In the genomic region with DNA sequence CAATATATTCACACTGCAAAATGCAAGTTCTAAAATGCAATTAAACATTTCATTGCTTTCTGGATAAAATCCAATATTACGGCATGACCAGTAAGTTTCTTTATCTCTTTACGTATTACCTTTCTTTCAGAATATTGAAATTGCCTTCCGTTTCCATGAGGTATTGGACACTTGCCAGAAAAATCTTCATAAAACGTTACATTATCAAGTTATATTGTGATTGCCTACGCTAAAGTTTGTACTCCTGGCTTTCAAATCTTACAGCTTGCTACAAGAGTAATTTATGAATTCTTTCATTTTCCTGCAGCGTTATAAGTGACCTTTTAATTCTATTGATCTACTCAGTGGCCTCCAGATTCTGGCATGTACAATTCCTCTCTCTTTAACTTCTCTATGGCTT, we compare ENCODE assay signal across 37 cellular contexts.
"Had no signal": no experiment of that assay in that cellular context is flagged by ENCODE, and none has a peak within 500 bp of the region (broad histone marks: within the 10 kb centered on the region; RNA-seq: fewer than 3 reads in every experiment).

No MANE protein-coding gene starts in this region.

- H3K27ac Mint-ChIP-seq: activated CD4-positive, alpha-beta memory T cell treated with anti-CD3 and anti-CD28 coated beads for 36 hours; activated CD4-positive, alpha-beta T cell treated with anti-CD3 and anti-CD28 coated beads for 36 hours; activated CD4-positive, alpha-beta T cell treated with anti-CD3 and anti-CD28 coated beads, Interleukin-2, amount 10 ng/mL, durations not matched to agents 24 days and 14 days; activated CD8-positive, alpha-beta memory T cell treated with anti-CD3 and anti-CD28 coated beads, Interleukin-2, amount 10 ng/mL, durations not matched to agents 7 days and 5 days; activated CD8-positive, alpha-beta T cell treated with anti-CD3 and anti-CD28 coated beads, Interleukin-2, amount 10 ng/mL, durations not matched to agents 7 days and 5 days; activated naive CD4-positive, alpha-beta T cell treated with anti-CD3 and anti-CD28 coated beads for 36 hours; activated naive CD4-positive, alpha-beta T cell treated with anti-CD3 and anti-CD28 coated beads, Interleukin-2, amount 50 U/mL, for 24 hours; activated naive CD8-positive, alpha-beta T cell treated with anti-CD3 and anti-CD28 coated beads for 36 hours; activated naive CD8-positive, alpha-beta T cell treated with anti-CD3 and anti-CD28 coated beads, Interleukin-2, amount 50 U/mL, for 24 hours; activated T-helper 1 cell treated with anti-CD3 and anti-CD28 coated beads, Interleukin-12 subunit alpha, Interleukin-12 subunit beta, Interleukin-2, Interleukin-4 antibody, amounts not matched to agents 30 ng/mL and 10 ng/mL and 1 ng/mL, durations not matched to agents 14 hours and 24 hours and 36 hours; activated T-helper 2 cell treated with anti-CD3 and anti-CD28 coated beads, Interferon-gamma antibody, Interleukin-2, Interleukin-4, amounts not matched to agents 10 μg/mL and 5 μg/mL and 100 μg/mL, durations not matched to agents 14 hours and 24 hours and 36 hours; dendritic cell treated with granulocyte-macrophage colony-stimulating factor and Interleukin-4, amounts not matched to agents 40 ng/mL and 50 ng/mL, for 4 days; T-helper 17 cell; T-helper 2 cell treated with Interferon-gamma antibody and Interleukin-4, amounts not matched to agents 5 μg/mL and 100 μg/mL, for 36 hours had no signal

- H3K4me1 ChIP-seq: adrenal gland, body of pancreas, esophagus squamous epithelium, gastroesophageal sphincter had no signal

- H3K36me3 ChIP-seq: adrenal gland, cardiac muscle cell, esophagus squamous epithelium, gastroesophageal sphincter, WERI-Rb-1 had no signal

- H3K27me3 Mint-ChIP-seq: activated CD4-positive, alpha-beta memory T cell treated with anti-CD3 and anti-CD28 coated beads for 36 hours; activated CD4-positive, alpha-beta T cell treated with anti-CD3 and anti-CD28 coated beads for 36 hours; activated CD4-positive, alpha-beta T cell treated with anti-CD3 and anti-CD28 coated beads, Interleukin-2, amount 10 ng/mL, durations not matched to agents 24 days and 14 days; activated CD8-positive, alpha-beta memory T cell treated with anti-CD3 and anti-CD28 coated beads, Interleukin-2, amount 10 ng/mL, durations not matched to agents 7 days and 5 days; activated naive CD4-positive, alpha-beta T cell treated with anti-CD3 and anti-CD28 coated beads, Interleukin-2, amount 50 U/mL, for 24 hours; activated naive CD8-positive, alpha-beta T cell treated with anti-CD3 and anti-CD28 coated beads for 36 hours; activated naive CD8-positive, alpha-beta T cell treated with anti-CD3 and anti-CD28 coated beads, Interleukin-2, amount 50 U/mL, for 24 hours; dendritic cell treated with granulocyte-macrophage colony-stimulating factor and Interleukin-4, amounts not matched to agents 40 ng/mL and 50 ng/mL, for 4 days; T-helper 17 cell had no signal

- H3K4me3 Mint-ChIP-seq: activated CD4-positive, alpha-beta memory T cell treated with anti-CD3 and anti-CD28 coated beads for 36 hours; activated CD4-positive, alpha-beta T cell treated with anti-CD3 and anti-CD28 coated beads for 36 hours; activated CD4-positive, alpha-beta T cell treated with anti-CD3 and anti-CD28 coated beads, Interleukin-2, amount 10 ng/mL, durations not matched to agents 24 days and 14 days; activated CD8-positive, alpha-beta memory T cell treated with anti-CD3 and anti-CD28 coated beads, Interleukin-2, amount 10 ng/mL, durations not matched to agents 7 days and 5 days; activated CD8-positive, alpha-beta T cell treated with anti-CD3 and anti-CD28 coated beads, Interleukin-2, amount 10 ng/mL, durations not matched to agents 7 days and 5 days; activated naive CD4-positive, alpha-beta T cell treated with anti-CD3 and anti-CD28 coated beads for 36 hours; activated naive CD4-positive, alpha-beta T cell treated with anti-CD3 and anti-CD28 coated beads, Interleukin-2, amount 50 U/mL, for 24 hours; activated naive CD8-positive, alpha-beta T cell treated with anti-CD3 and anti-CD28 coated beads for 36 hours; activated naive CD8-positive, alpha-beta T cell treated with anti-CD3 and anti-CD28 coated beads, Interleukin-2, amount 50 U/mL, for 24 hours; activated T-helper 1 cell treated with anti-CD3 and anti-CD28 coated beads, Interleukin-12 subunit alpha, Interleukin-12 subunit beta, Interleukin-2, Interleukin-4 antibody, amounts not matched to agents 30 ng/mL and 10 ng/mL and 1 ng/mL, durations not matched to agents 14 hours and 24 hours and 36 hours; dendritic cell treated with granulocyte-macrophage colony-stimulating factor and Interleukin-4, amounts not matched to agents 40 ng/mL and 50 ng/mL, for 4 days; T-helper 17 cell; T-helper 2 cell treated with Interferon-gamma antibody and Interleukin-4, amounts not matched to agents 5 μg/mL and 100 μg/mL, for 36 hours had no signal

- H3K27ac ChIP-seq: adrenal gland, body of pancreas, cardiac muscle cell, coronary artery, dorsolateral prefrontal cortex, esophagus squamous epithelium, gastroesophageal sphincter, WERI-Rb-1 had no signal

- H3K4me3 ChIP-seq: adrenal gland, body of pancreas, cardiac muscle cell, coronary artery, dorsolateral prefrontal cortex, esophagus squamous epithelium, gastroesophageal sphincter had no signal

- H3K9me3 Mint-ChIP-seq: activated CD4-positive, alpha-beta T cell treated with anti-CD3 and anti-CD28 coated beads, Interleukin-2, amount 10 ng/mL, durations not matched to agents 24 days and 14 days; activated naive CD4-positive, alpha-beta T cell treated with anti-CD3 and anti-CD28 coated beads for 36 hours; activated naive CD8-positive, alpha-beta T cell treated with anti-CD3 and anti-CD28 coated beads for 36 hours; activated T-helper 1 cell treated with anti-CD3 and anti-CD28 coated beads, Interleukin-12 subunit alpha, Interleukin-12 subunit beta, Interleukin-2, Interleukin-4 antibody, amounts not matched to agents 30 ng/mL and 10 ng/mL and 1 ng/mL, durations not matched to agents 14 hours and 24 hours and 36 hours had no signal

- H3K27me3 ChIP-seq: adrenal gland, body of pancreas, cardiac muscle cell, dorsolateral prefrontal cortex, esophagus squamous epithelium, gastroesophageal sphincter had no signal

- DNase-seq: activated CD4-positive, alpha-beta memory T cell treated with anti-CD3 and anti-CD28 coated beads for 36 hours; activated CD4-positive, alpha-beta T cell treated with anti-CD3 and anti-CD28 coated beads for 36 hours; activated CD4-positive, alpha-beta T cell treated with anti-CD3 and anti-CD28 coated beads, Interleukin-2, amount 10 ng/mL, durations not matched to agents 24 days and 14 days; activated CD4-positive, CD25-positive, alpha-beta regulatory T cell; activated CD4-positive, CD25-positive, alpha-beta regulatory T cell treated with anti-CD3 and anti-CD28 coated beads, Interleukin-2, amount 50 U/mL, for 72 hours; activated CD8-positive, alpha-beta memory T cell treated with anti-CD3 and anti-CD28 coated beads, Interleukin-2, amount 10 ng/mL, durations not matched to agents 7 days and 5 days; activated CD8-positive, alpha-beta memory T cell treated with anti-CD3 and anti-CD28 coated beads, Interleukin-2, amount 50 U/mL, for 4 hours; activated CD8-positive, alpha-beta T cell treated with anti-CD3 and anti-CD28 coated beads, Interleukin-2, amount 10 ng/mL, durations not matched to agents 7 days and 5 days; activated effector memory CD4-positive, alpha-beta T cell treated with anti-CD3 and anti-CD28 coated beads, Interleukin-2, amount 50 U/mL, for 16 hours; activated naive CD4-positive, alpha-beta T cell treated with anti-CD3 and anti-CD28 coated beads for 36 hours; activated naive CD8-positive, alpha-beta T cell treated with anti-CD3 and anti-CD28 coated beads for 36 hours; activated naive CD8-positive, alpha-beta T cell treated with anti-CD3 and anti-CD28 coated beads, Interleukin-2, amount 50 U/mL, for 24 hours; activated T-cell treated with anti-CD3 and anti-CD28 coated beads, Interleukin-2, amount 50 U/mL, for 1 hour; activated T-cell treated with anti-CD3 and anti-CD28 coated beads, Interleukin-2, amount 50 U/mL, for 48 hours; adrenal gland; amygdala; aorta; body of pancreas; central memory CD4-positive, alpha-beta T cell; cerebellar nuclear complex; dorsolateral prefrontal cortex; effector memory CD4-positive, alpha-beta T cell; erythroblast; esophagus squamous epithelium; foreskin melanocyte; T-helper 1 cell; T-helper 17 cell; T1000; WERI-Rb-1 had no signal

- H3K36me3 Mint-ChIP-seq: activated CD4-positive, alpha-beta memory T cell treated with anti-CD3 and anti-CD28 coated beads for 36 hours; activated CD8-positive, alpha-beta memory T cell treated with anti-CD3 and anti-CD28 coated beads, Interleukin-2, amount 10 ng/mL, durations not matched to agents 7 days and 5 days; activated naive CD4-positive, alpha-beta T cell treated with anti-CD3 and anti-CD28 coated beads, Interleukin-2, amount 50 U/mL, for 24 hours; activated naive CD8-positive, alpha-beta T cell treated with anti-CD3 and anti-CD28 coated beads for 36 hours had no signal

- H3K4me1 Mint-ChIP-seq: activated CD4-positive, alpha-beta T cell treated with anti-CD3 and anti-CD28 coated beads for 36 hours; activated CD4-positive, alpha-beta T cell treated with anti-CD3 and anti-CD28 coated beads, Interleukin-2, amount 10 ng/mL, durations not matched to agents 24 days and 14 days; activated CD8-positive, alpha-beta memory T cell treated with anti-CD3 and anti-CD28 coated beads, Interleukin-2, amount 10 ng/mL, durations not matched to agents 7 days and 5 days; activated naive CD4-positive, alpha-beta T cell treated with anti-CD3 and anti-CD28 coated beads, Interleukin-2, amount 50 U/mL, for 24 hours; activated naive CD8-positive, alpha-beta T cell treated with anti-CD3 and anti-CD28 coated beads for 36 hours; activated naive CD8-positive, alpha-beta T cell treated with anti-CD3 and anti-CD28 coated beads, Interleukin-2, amount 50 U/mL, for 24 hours; T-helper 17 cell had no signal

- H3K9me3 ChIP-seq: adrenal gland, body of pancreas, esophagus squamous epithelium, gastroesophageal sphincter had no signal
